Comparison of ENCODE assay signal across 1 cellular context in genomic region chr12:22828059-22828458, GRCh38.
TF ChIP-seq lines count a peak whose summit lies in the region.

No MANE protein-coding gene starts in this region.

TF ChIP-seq in GM12878, 131 proteins besides CTCF, POLR2A, EP300 and RAD21 (continued from another document):
- TF ChIP-seq ZNF592 (IDR thresholded peaks at IDR 0.05): no peak
- TF ChIP-seq PAX5 (IDR thresholded peaks at IDR 0.05; ENCODE audit: borderline replicate concordance, low read depth, low read length): no peak
- TF ChIP-seq TBL1XR1 (IDR thresholded peaks at IDR 0.05; ENCODE audit: low read depth, low read length): no peak
- no peak for TF ChIP-seq TAF1 (IDR thresholded peaks at IDR 0.05; ENCODE audit: borderline replicate concordance, low read depth, low read length)
- TF ChIP-seq POLR2AphosphoS2 (IDR thresholded peaks at IDR 0.05; ENCODE audit: low read depth, low read length): no peak
- TF ChIP-seq TCF3 (IDR thresholded peaks at IDR 0.05; ENCODE audit: borderline replicate concordance, insufficient read depth, low read depth, low read length): no peak
- no peak for TF ChIP-seq RELB (IDR thresholded peaks at IDR 0.05; ENCODE audit: low read depth)
- no peak for TF ChIP-seq ZBTB33 (IDR thresholded peaks at IDR 0.05)
- TF ChIP-seq LARP7 (IDR thresholded peaks at IDR 0.05): no peak
- no peak for TF ChIP-seq POLR2AphosphoS5 (IDR thresholded peaks at IDR 0.05; ENCODE audit: low read length)
- TF ChIP-seq CUX1 (IDR thresholded peaks at IDR 0.05; ENCODE audit: insufficient replicate concordance, low read depth, low read length): no peak
- no peak for TF ChIP-seq NFXL1 (IDR thresholded peaks at IDR 0.05; ENCODE audit: borderline replicate concordance)
- TF ChIP-seq ZBED1 (IDR thresholded peaks at IDR 0.05; ENCODE audit: borderline replicate concordance): peak; percentile 47; the same call in 1 of the 2 replicates
- no peak for TF ChIP-seq ZNF207 (IDR thresholded peaks at IDR 0.05; ENCODE audit: borderline replicate concordance)
- no peak for TF ChIP-seq ZNF274 (IDR thresholded peaks at IDR 0.05; ENCODE audit: insufficient read depth, insufficient read length)
- TF ChIP-seq BCL3 (IDR thresholded peaks at IDR 0.05; ENCODE audit: borderline replicate concordance, insufficient read depth, low read depth, low read length, poor library complexity, severe bottlenecking): no peak
- TF ChIP-seq SMARCA5 (IDR thresholded peaks at IDR 0.05): no peak
- TF ChIP-seq MEF2B (IDR thresholded peaks at IDR 0.05; ENCODE audit: partially characterized antibody, poor library complexity, severe bottlenecking): peak; percentile 15
- peak; percentile 33 for TF ChIP-seq SKIL (IDR thresholded peaks at IDR 0.05; ENCODE audit: low read depth, poor library complexity, severe bottlenecking)
- peak; percentile 45; the same call in 1 of the 2 replicates for TF ChIP-seq IRF4 (IDR thresholded peaks at IDR 0.05; ENCODE audit: low read depth, low read length)
- TF ChIP-seq MYC (IDR thresholded peaks at IDR 0.05; ENCODE audit: insufficient read depth, insufficient read length, insufficient replicate concordance, low read length, severe bottlenecking): no peak
- no peak for TF ChIP-seq RB1 (IDR thresholded peaks at IDR 0.05; ENCODE audit: borderline replicate concordance)
- TF ChIP-seq JUNB (IDR thresholded peaks at IDR 0.05): peak; percentile 74
- no peak for TF ChIP-seq SIX5 (IDR thresholded peaks at IDR 0.05; ENCODE audit: low read depth, low read length, severe bottlenecking)
- no peak for TF ChIP-seq STAT1 (conservative IDR thresholded peaks at IDR 0.05)
- no peak for TF ChIP-seq MYB (IDR thresholded peaks at IDR 0.05; ENCODE audit: borderline replicate concordance, low read depth, low read length)
- TF ChIP-seq CREM (IDR thresholded peaks at IDR 0.05; ENCODE audit: low read depth): 0 out of 2 replicates have a peak, but pooled peaks have one; percentile 13
- TF ChIP-seq ETV6 (conservative IDR thresholded peaks at IDR 0.05 in 1 of 2, IDR thresholded peaks at IDR 0.05 in 1 of 2; ENCODE audit: borderline replicate concordance in 1 of 2, low read depth in 1 of 2): no peak
- no peak for TF ChIP-seq BRCA1 (IDR thresholded peaks at IDR 0.05; ENCODE audit: low read depth, low read length)
- TF ChIP-seq HDGF (IDR thresholded peaks at IDR 0.05): no peak
- no peak for TF ChIP-seq NR2C1 (IDR thresholded peaks at IDR 0.05)
